25 cellular contexts compared by ENCODE assay signal in the genomic region with DNA sequence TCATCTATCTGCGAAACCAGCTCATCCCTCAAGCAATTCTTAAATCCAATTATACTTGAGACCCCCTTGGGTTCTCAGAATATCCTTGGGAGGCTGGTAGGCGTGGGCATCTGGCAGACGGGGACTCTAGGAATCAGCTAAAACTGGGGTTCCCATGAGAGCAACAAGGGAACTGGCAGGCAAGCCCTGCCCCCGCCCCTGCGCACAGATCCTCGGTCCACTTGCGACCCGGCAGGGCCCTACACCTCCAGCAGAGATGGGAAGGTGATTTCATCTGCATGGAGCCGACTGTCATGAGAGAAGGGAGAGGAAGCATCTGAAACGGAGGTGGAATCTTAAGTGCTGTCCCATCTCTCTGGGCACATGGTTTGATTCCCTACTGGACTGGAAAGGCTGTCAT. TPM values are rescaled to one million over a fixed set of nuclear protein-coding genes. Genes with fewer than 3 reads are reported as not detected.
"Had no signal": no experiment of that assay in that cellular context is flagged by ENCODE, and none has a peak within 500 bp of the region (broad histone marks: within the 10 kb centered on the region; RNA-seq: fewer than 3 reads in every experiment).

No MANE protein-coding gene starts in this region.

- H3K9me3 Mint-ChIP-seq: dendritic cell treated with granulocyte-macrophage colony-stimulating factor and Interleukin-4, amounts not matched to agents 40 ng/mL and 50 ng/mL, for 4 days; effector memory CD8-positive, alpha-beta T cell; endodermal cell; mesothelial cell of epicardium; naive B cell had no signal

- H3K4me2 ChIP-seq: hepatocyte had no signal

- H3K79me2 ChIP-seq: hepatocyte had no signal

- H3K9me3 ChIP-seq: colonic mucosa, gastroesophageal sphincter, heart left ventricle, left ventricle myocardium inferior, lower lobe of right lung, mucosa of descending colon had no signal

- H3K36me3 ChIP-seq: colonic mucosa, gastroesophageal sphincter, heart left ventricle, left ventricle myocardium inferior, lower lobe of right lung had no signal

- H3K27me3 ChIP-seq: colonic mucosa, foreskin keratinocyte had no signal

- H3K4me3 ChIP-seq: colonic mucosa, gastroesophageal sphincter, heart left ventricle, hepatocyte, left ventricle myocardium inferior, lower lobe of right lung, mucosa of descending colon had no signal

- ATAC-seq: effector memory CD8-positive, alpha-beta T cell; foreskin keratinocyte; gastroesophageal sphincter; heart left ventricle; left colon; left lobe of liver; lower lobe of right lung; mucosa of descending colon had no signal

- H3K27ac Mint-ChIP-seq: dendritic cell treated with granulocyte-macrophage colony-stimulating factor and Interleukin-4, amounts not matched to agents 40 ng/mL and 50 ng/mL, for 4 days; effector memory CD8-positive, alpha-beta T cell; endodermal cell; mesothelial cell of epicardium; naive B cell had no signal

- H2AFZ ChIP-seq: hepatocyte had no signal

- H3K36me3 Mint-ChIP-seq: mesothelial cell of epicardium, naive B cell had no signal

- H3K27me3 Mint-ChIP-seq: dendritic cell treated with granulocyte-macrophage colony-stimulating factor and Interleukin-4, amounts not matched to agents 40 ng/mL and 50 ng/mL, for 4 days; effector memory CD8-positive, alpha-beta T cell had no signal

- H3K4me1 ChIP-seq: colonic mucosa, foreskin keratinocyte, heart left ventricle, left ventricle myocardium inferior, lower lobe of right lung had no signal

- DNase-seq: colonic mucosa; cortex of kidney; effector CD8-positive, alpha-beta T cell; effector memory CD8-positive, alpha-beta T cell; endodermal cell; heart left ventricle; hypothalamus; kidney glomerular epithelial cell; left colon; left ventricle myocardium inferior; lower lobe of right lung; mesenchymal stem cell; mucosa of descending colon; naive B cell had no signal

- H3K4me3 Mint-ChIP-seq: dendritic cell treated with granulocyte-macrophage colony-stimulating factor and Interleukin-4, amounts not matched to agents 40 ng/mL and 50 ng/mL, for 4 days; effector memory CD8-positive, alpha-beta T cell; endodermal cell; mesothelial cell of epicardium; naive B cell had no signal

- H3K27ac ChIP-seq: colonic mucosa, foreskin keratinocyte, gastroesophageal sphincter, heart left ventricle, hepatocyte, left ventricle myocardium inferior, lower lobe of right lung had no signal

- H3K4me1 Mint-ChIP-seq: endodermal cell, mesothelial cell of epicardium, naive B cell had no signal

RNA-seq across cellular contexts. Expression of gene C4orf50, which starts 9.9 kb away (rescaled TPM):
- total RNA-seq: endothelial cell of umbilical vein, epithelial cell of proximal tubule, fibroblast of lung, fibroblast of villous mesenchyme, foreskin keratinocyte, hepatocyte, left lobe of liver, left ventricle myocardium inferior, mesenteric fat pad had no signal
